9 cellular contexts compared by ENCODE assay signal in the genomic region with DNA sequence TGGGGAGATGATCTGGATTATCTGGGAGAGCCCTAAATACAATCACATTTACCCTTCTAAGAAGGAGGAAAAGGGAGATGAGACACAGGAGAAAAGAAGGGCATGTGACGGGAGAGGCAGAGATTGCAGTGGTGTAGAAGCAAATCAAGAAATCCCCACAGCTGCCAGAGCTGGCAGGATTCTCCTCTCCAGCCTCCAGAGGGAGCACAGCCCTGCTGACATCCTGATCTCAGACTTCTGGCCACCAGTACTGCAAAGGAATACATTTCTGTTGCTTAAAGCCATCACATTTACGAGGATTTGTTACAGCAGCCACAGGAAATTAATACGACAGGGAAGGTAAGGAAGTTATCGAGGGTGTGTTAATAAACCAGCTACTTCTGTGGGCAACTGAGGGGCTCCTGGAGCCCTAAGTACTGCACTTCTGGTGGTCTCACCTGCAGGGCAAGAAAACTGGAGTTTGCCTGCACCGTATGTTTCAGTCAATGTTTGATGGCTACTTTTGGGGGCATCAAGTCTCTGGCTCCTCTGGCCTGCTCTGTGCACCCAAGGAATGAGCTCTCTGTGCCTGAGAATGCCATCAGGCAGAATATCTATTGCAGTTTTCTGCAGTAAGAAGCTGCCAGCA. TPM values are rescaled to one million over a fixed set of nuclear protein-coding genes. Genes with fewer than 3 reads are reported as not detected.
DNase-seq lines count a peak whose midpoint lies in the region; ATAC-seq and FAIRE-seq lines count a peak whose summit lies in the region.
"Had no signal": no experiment of that assay in that cellular context is flagged by ENCODE, and none has a peak within 500 bp of the region (broad histone marks: within the 10 kb centered on the region; RNA-seq: fewer than 3 reads in every experiment).

No MANE protein-coding gene starts in this region.

- ATAC-seq in GM19452 (IDR thresholded peaks at IDR 0.05; ENCODE audit: unreplicated experiment) (no peak), GM18519 (IDR thresholded peaks at IDR 0.05; ENCODE audit: low FRiP score, unreplicated experiment) (no peak)

- DNase-seq in COLO668 (lab: John Stamatoyannopoulos, UW; ENCODE audit: unreplicated experiment), result peak; percentile 27
- DNase-seq in M059J (ENCODE audit: low read depth), result peak; percentile 66
- DNase-seq in dedifferentiated amniotic fluid mesenchymal stem cell (ENCODE audit: extremely low spot score), result peak; percentile 69
- DNase-seq in medulla oblongata (ENCODE audit: extremely low spot score), result peak; percentile 85
- no peak for DNase-seq in GM19239 (ENCODE audit: insufficient read length, low spot score)
- DNase-seq in SK-N-DZ (ENCODE audit: low spot score), result no peak

- no peak for FAIRE-seq in GM19239 (lab: Jason Lieb, UNC)
- FAIRE-seq: endometrium had no signal

RNA-seq across cellular contexts. Expression of a gene that starts 22.9 kb away (rescaled TPM):
- 51.0 and 61.5 TPM in 2 replicates for total RNA-seq in M059J (2014; rRNA removed; shearing (Covaris generic))
- not detected in 2 replicates for polyA plus RNA-seq in SK-N-DZ (2014; cell fraction: cytosol; rRNA removed)
- 0.01 TPM in 1 of 2 replicates, not detected in the other for polyA plus RNA-seq in SK-N-DZ (2014; cell fraction: nucleus; rRNA removed)

Comparison
In these comparisons a context has a peak if more than half of its experiments do, and no peak if none do; other contexts are left out.
1. DNase-seq: peak in COLO668 (single experiment), M059J (single experiment), dedifferentiated amniotic fluid mesenchymal stem cell (single experiment) and medulla oblongata (single experiment); none in GM19239 (single experiment) and SK-N-DZ (single experiment).